Comparison of ENCODE assay signal across 23 cellular contexts in the genomic region with DNA sequence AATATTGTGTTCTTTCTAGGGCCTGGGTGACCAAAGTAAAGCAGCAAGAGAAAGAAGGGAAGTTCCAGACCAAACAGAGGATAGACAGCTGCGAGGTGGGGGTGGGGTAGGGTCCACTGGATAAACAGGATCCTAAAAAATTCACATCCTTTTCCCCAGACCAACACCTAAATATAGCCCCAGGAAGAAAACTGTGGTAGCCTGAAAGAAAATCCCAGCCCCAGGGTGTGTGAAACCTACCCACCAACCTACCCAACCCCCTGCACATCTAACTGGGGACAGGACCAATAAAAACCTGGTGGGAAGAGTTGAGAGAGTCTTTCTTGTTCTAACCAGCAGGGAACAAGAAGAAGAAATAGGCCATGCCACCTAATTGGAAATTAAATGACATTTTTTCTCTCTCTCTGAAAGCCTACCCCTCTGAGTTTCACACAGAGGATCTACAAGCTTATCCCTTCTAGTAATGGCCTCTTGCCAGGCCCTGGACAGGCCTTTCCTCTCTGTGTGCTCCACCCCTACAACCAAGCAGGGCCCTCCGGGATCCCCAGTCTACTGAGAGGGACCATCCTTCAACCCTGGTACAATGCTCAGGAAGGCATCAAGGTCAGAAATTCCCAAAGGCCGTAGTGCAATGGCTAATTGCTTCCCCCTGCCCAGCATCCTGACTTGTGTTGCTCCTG. TPM values are rescaled to one million over a fixed set of nuclear protein-coding genes. Genes with fewer than 3 reads are reported as not detected.
DNase-seq lines count a peak whose midpoint lies in the region; ATAC-seq, FAIRE-seq and TF ChIP-seq lines count a peak whose summit lies in the region.
"Had no signal": no experiment of that assay in that cellular context is flagged by ENCODE, and none has a peak within 500 bp of the region (broad histone marks: within the 10 kb centered on the region; RNA-seq: fewer than 3 reads in every experiment).

No MANE protein-coding gene starts in this region.

- POLR2A ChIA-PET in activated CD4-positive, alpha-beta memory T cell treated with anti-CD3 and anti-CD28 coated beads, Interleukin-2, amount 10 ng/mL, durations not matched to agents 7 days and 5 days (lab: Charles Lee): interaction anchor here (0.7 to 0.8 kb wide), 2 partner anchors 12 to 19 kb away, joined by 3 read pairs; no protein-coding TSS in a partner anchor

- H3K27ac Mint-ChIP-seq in activated CD4-positive, alpha-beta memory T cell treated with anti-CD3 and anti-CD28 coated beads, Interleukin-2, amount 10 ng/mL, durations not matched to agents 7 days and 5 days: no peak overlapping the region
- H3K27ac Mint-ChIP-seq: activated CD4-positive, alpha-beta T cell treated with anti-CD3 and anti-CD28 coated beads, Interleukin-2, amount 10 ng/mL, durations not matched to agents 24 days and 14 days; activated naive CD8-positive, alpha-beta T cell treated with anti-CD3 and anti-CD28 coated beads for 36 hours; activated T-helper 17 cell treated with anti-CD3 and anti-CD28 coated beads, Interleukin-2, amount 50 U/mL, for 72 hours; endodermal cell; HFFc6 had no signal

- no peaks in the 10 kb centered on the region for H3K27me3 Mint-ChIP-seq in activated CD4-positive, alpha-beta memory T cell treated with anti-CD3 and anti-CD28 coated beads, Interleukin-2, amount 10 ng/mL, durations not matched to agents 7 days and 5 days
- H3K27me3 Mint-ChIP-seq: activated CD4-positive, alpha-beta T cell treated with anti-CD3 and anti-CD28 coated beads, Interleukin-2, amount 10 ng/mL, durations not matched to agents 24 days and 14 days; activated naive CD8-positive, alpha-beta T cell treated with anti-CD3 and anti-CD28 coated beads for 36 hours; activated T-helper 17 cell treated with anti-CD3 and anti-CD28 coated beads, Interleukin-2, amount 50 U/mL, for 72 hours had no signal

- FAIRE-seq in urothelium cell line (lab: Jason Lieb, UNC): no peak
- FAIRE-seq: GM18507, TTC549 had no signal

- H3K4me3 ChIP-seq in fibroblast of the aortic adventitia (ENCODE audit: low read depth, low read length) (no peak overlapping the region), upper lobe of right lung (no peak overlapping the region)
- H3K4me3 ChIP-seq: body of pancreas, coronary artery, psoas muscle had no signal

- H3K36me3 ChIP-seq in upper lobe of right lung: peaks cover 15% of the 10 kb centered on the region

- no peaks in the 10 kb centered on the region for H3K9me3 Mint-ChIP-seq in activated CD4-positive, alpha-beta memory T cell treated with anti-CD3 and anti-CD28 coated beads, Interleukin-2, amount 10 ng/mL, durations not matched to agents 7 days and 5 days
- H3K9me3 Mint-ChIP-seq: activated CD4-positive, alpha-beta T cell treated with anti-CD3 and anti-CD28 coated beads, Interleukin-2, amount 10 ng/mL, durations not matched to agents 24 days and 14 days; activated naive CD8-positive, alpha-beta T cell treated with anti-CD3 and anti-CD28 coated beads for 36 hours; activated T-helper 17 cell treated with anti-CD3 and anti-CD28 coated beads, Interleukin-2, amount 50 U/mL, for 72 hours; endodermal cell; HFFc6 had no signal

- peaks cover 14% of the 10 kb centered on the region for H3K4me1 ChIP-seq in upper lobe of right lung

- intact Hi-C loops in cardiac septum (cut with DNase I): no loop called here
- intact Hi-C loops in Right ventricle myocardium inferior (cut with DNase I): no loop called here
- intact Hi-C loops in upper lobe of right lung (cut with DNase I): no loop called here

- no peaks in the 10 kb centered on the region for H3K9me3 ChIP-seq in upper lobe of right lung
- H3K9me3 ChIP-seq: body of pancreas, psoas muscle had no signal

- ATAC-seq in Right ventricle myocardium inferior (no peak), upper lobe of right lung (peak; percentile 35)
- ATAC-seq: activated T-helper 17 cell treated with anti-CD3 and anti-CD28 coated beads, Interleukin-2, amount 50 U/mL, for 72 hours; body of pancreas; psoas muscle had no signal

- no peaks in the 10 kb centered on the region for H3K4me1 Mint-ChIP-seq in activated CD4-positive, alpha-beta memory T cell treated with anti-CD3 and anti-CD28 coated beads, Interleukin-2, amount 10 ng/mL, durations not matched to agents 7 days and 5 days
- H3K4me1 Mint-ChIP-seq: activated CD4-positive, alpha-beta T cell treated with anti-CD3 and anti-CD28 coated beads, Interleukin-2, amount 10 ng/mL, durations not matched to agents 24 days and 14 days; activated naive CD8-positive, alpha-beta T cell treated with anti-CD3 and anti-CD28 coated beads for 36 hours; endodermal cell had no signal

- peak; percentile 71 for DNase-seq in cardiac septum (ENCODE audit: low spot score)
- no peak for DNase-seq in Right ventricle myocardium inferior (ENCODE audit: missing footprints)
- DNase-seq in fibroblast of the aortic adventitia (ENCODE audit: low read depth): peak; percentile 33
- peak; percentile 81 for DNase-seq in myocyte (ENCODE audit: low read depth)
- no peak for DNase-seq in upper lobe of right lung
- no peak for DNase-seq in activated CD4-positive, alpha-beta memory T cell treated with anti-CD3 and anti-CD28 coated beads, Interleukin-2, amount 10 ng/mL, durations not matched to agents 7 days and 5 days
- no peak for DNase-seq in NCI-H226
- no peak for DNase-seq in urothelium cell line (ENCODE audit: low spot score)
- DNase-seq: activated CD4-positive, alpha-beta T cell treated with anti-CD3 and anti-CD28 coated beads, Interleukin-2, amount 10 ng/mL, durations not matched to agents 24 days and 14 days; activated naive CD8-positive, alpha-beta T cell treated with anti-CD3 and anti-CD28 coated beads for 36 hours; body of pancreas; C1 segment of cervical spinal cord; endodermal cell; HFFc6; NCI-H1436; NCI-H526 treated with DMSO at 0.1 percent for 48 hours; psoas muscle; SHP77; stimulated activated CD4-positive, alpha-beta T cell treated with anti-CD3 and anti-CD28 coated beads, Interleukin-4, amount 100 ng/mL, for 4 hours had no signal

- CTCF ChIA-PET in activated CD4-positive, alpha-beta memory T cell treated with anti-CD3 and anti-CD28 coated beads, Interleukin-2, amount 10 ng/mL, durations not matched to agents 7 days and 5 days (lab: Charles Lee): interaction anchor here (1.2 kb wide), 1 partner anchor 12 kb away, joined by 3 read pairs; a partner anchor contains a TSS

- no peaks in the 10 kb centered on the region for H3K27me3 ChIP-seq in upper lobe of right lung
- H3K27me3 ChIP-seq: body of pancreas had no signal

- no peak for TF ChIP-seq CTCF in fibroblast of the aortic adventitia (IDR thresholded peaks at IDR 0.05; ENCODE audit: insufficient read depth, low read length)
- no peak for TF ChIP-seq CTCF in upper lobe of right lung (IDR thresholded peaks at IDR 0.05)

- H3K4me3 Mint-ChIP-seq in activated CD4-positive, alpha-beta memory T cell treated with anti-CD3 and anti-CD28 coated beads, Interleukin-2, amount 10 ng/mL, durations not matched to agents 7 days and 5 days: no peak overlapping the region
- H3K4me3 Mint-ChIP-seq: activated CD4-positive, alpha-beta T cell treated with anti-CD3 and anti-CD28 coated beads, Interleukin-2, amount 10 ng/mL, durations not matched to agents 24 days and 14 days; activated naive CD8-positive, alpha-beta T cell treated with anti-CD3 and anti-CD28 coated beads for 36 hours; activated T-helper 17 cell treated with anti-CD3 and anti-CD28 coated beads, Interleukin-2, amount 50 U/mL, for 72 hours; endodermal cell; HFFc6 had no signal

- H3K27ac ChIP-seq in upper lobe of right lung: no peak overlapping the region
- H3K27ac ChIP-seq: body of pancreas, coronary artery, psoas muscle had no signal

- H3K36me3 Mint-ChIP-seq in activated CD4-positive, alpha-beta memory T cell treated with anti-CD3 and anti-CD28 coated beads, Interleukin-2, amount 10 ng/mL, durations not matched to agents 7 days and 5 days (ENCODE audit: low read depth): peaks cover 4% of the 10 kb centered on the region

RNA-seq across cellular contexts. Expression of a gene that starts 12.0 kb away (rescaled TPM):
- 317 TPM for total RNA-seq in cardiac septum
- total RNA-seq in Right ventricle myocardium inferior: 373 TPM
- total RNA-seq in fibroblast of the aortic adventitia (ENCODE audit: low replicate concordance): 78.3 and 82.8 TPM in 2 replicates
- 167 and 209 TPM in 2 replicates for total RNA-seq in myocyte
- polyA plus RNA-seq in myocyte (2012): 78.9 TPM
- 51.0 TPM for total RNA-seq in upper lobe of right lung
- 100 to 1,000 TPM in 1 of 2 experiments, 10 to 100 TPM in 1; 92.6 to 100 TPM for total RNA-seq in activated CD4-positive, alpha-beta memory T cell treated with anti-CD3 and anti-CD28 coated beads, Interleukin-2, amount 10 ng/mL, durations not matched to agents 7 days and 5 days

Comparison
In these comparisons a context has a peak if more than half of its experiments do, and no peak if none do; other contexts are left out.
1. DNase-seq: peak in cardiac septum (single experiment), fibroblast of the aortic adventitia (single experiment) and myocyte (single experiment); none in Right ventricle myocardium inferior (single experiment), upper lobe of right lung (single experiment), activated CD4-positive, alpha-beta memory T cell treated with anti-CD3 and anti-CD28 coated beads, Interleukin-2, amount 10 ng/mL, durations not matched to agents 7 days and 5 days (single experiment), NCI-H226 (single experiment) and urothelium cell line (single experiment).